In genomic region chr16:88662843-88663606, GRCh38 we compare ENCODE assay signal across 8 cellular contexts. TPM values are rescaled to one million over a fixed set of nuclear protein-coding genes. Genes with fewer than 3 reads are reported as not detected.
A peak's percentile ranks its signal among the peaks of the same experiment; 100 is the strongest.
DNase-seq lines count a peak whose midpoint lies in the region; ATAC-seq, FAIRE-seq and TF ChIP-seq lines count a peak whose summit lies in the region.

TSS of gene MVD (minus strand) at chr16:88663091. CDS start at chr16:88663080, 11 bp downstream.

- no peaks in the 10 kb centered on the region for H3K27me3 ChIP-seq in psoas muscle (ENCODE audit: insufficient read depth in 3 of 3, low read length in 2 of 3)

- peaks cover 17% of the 10 kb centered on the region for H3K4me1 ChIP-seq in psoas muscle

- DNase-seq in NCI-H1694 (lab: John Stamatoyannopoulos, UW) (peak; percentile 89), T-helper 2 cell (peak; percentile 91 to 98 (median 94)), left ventricle myocardium superior (peak; percentile 99), psoas muscle (peak; percentile 97 to 99), urothelium cell line (ENCODE audit: low spot score) (peak; percentile 100)

- intact Hi-C loops in left ventricle myocardium superior (cut with micrococcal nuclease) (no loop called here), psoas muscle (cut with DNase I) (loop anchor here in 1 of 2 donors (5.0 kb wide), 1 partner anchor 44 kb away; the partner anchor contains the start of genes CTU2 and RNF166)

- WGBS in psoas muscle, 3 donors, result 0% methylated on average over 60 to 88 of the region's 88 CpGs

- peak within 1 kb of the TSS; percentile 100 for H3K4me3 ChIP-seq in psoas muscle

- peak; percentile 81 for FAIRE-seq in urothelium cell line (lab: Jason Lieb, UNC)

- TF ChIP-seq CTCF in psoas muscle (IDR thresholded peaks at IDR 0.05), result no peak

- no peaks in the 10 kb centered on the region for H3K9me3 ChIP-seq in psoas muscle

- H3K27ac ChIP-seq in angular gyrus (ENCODE audit: low read depth, low read length), result peak within 1 kb of the TSS; percentile 81
- peak within 1 kb of the TSS; percentile 92 for H3K27ac ChIP-seq in psoas muscle

- ATAC-seq in HG02884 (IDR thresholded peaks at IDR 0.05; ENCODE audit: unreplicated experiment), result peak; percentile 92
- ATAC-seq in left ventricle myocardium superior, result peak; percentile 98
- peak; percentile 98 to 99 (median 98) for ATAC-seq in psoas muscle

- TF ChIP-seq POLR2A in GM15510 (IDR thresholded peaks at IDR 0.05; ENCODE audit: borderline replicate concordance, extremely low read depth, insufficient read length), result peak; percentile 92

- peaks cover 0 to 4% of the 10 kb centered on the region in 2 donors for H3K36me3 ChIP-seq in psoas muscle (ENCODE audit: insufficient read depth in 1 of 2, low read depth in 1 of 2)

RNA-seq across cellular contexts. Expression of gene MVD, which starts in this region (rescaled TPM):
- total RNA-seq in left ventricle myocardium superior (23.9 TPM), psoas muscle (10 to 100 TPM; 11.7 to 26.8 (median 16.1) TPM)
- 10 to 100 TPM; 13.7 to 19.2 (median 15.9) TPM for polyA plus RNA-seq in psoas muscle

Comparison
In these comparisons a context has a peak if more than half of its experiments do, and no peak if none do; other contexts are left out.
1. Peak in every context shown above with its lines: DNase-seq, ATAC-seq, H3K4me3 ChIP-seq and H3K27ac ChIP-seq.